Comparison of ENCODE assay signal across 38 cellular contexts in the genomic region with DNA sequence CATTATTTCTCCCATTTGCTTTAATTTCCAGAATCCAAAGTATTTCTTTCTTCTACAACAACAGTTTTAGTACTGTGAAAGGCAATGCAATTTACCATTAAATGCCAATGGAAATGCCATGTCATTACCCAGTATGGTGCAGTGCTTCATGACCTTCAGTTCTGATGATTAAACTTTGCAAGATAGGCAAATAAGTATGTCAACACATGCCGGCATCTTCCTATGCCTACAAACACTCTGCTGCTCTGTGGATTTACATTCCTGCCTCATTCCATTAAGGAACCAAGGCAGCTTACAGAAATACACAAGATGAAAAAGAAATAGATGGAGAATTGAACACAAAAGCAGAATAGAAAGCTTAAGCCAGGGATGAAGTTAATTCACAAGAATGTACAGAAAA. TPM values are rescaled to one million over a fixed set of nuclear protein-coding genes. Genes with fewer than 3 reads are reported as not detected.
"Had no signal": no experiment of that assay in that cellular context is flagged by ENCODE, and none has a peak within 500 bp of the region (broad histone marks: within the 10 kb centered on the region; RNA-seq: fewer than 3 reads in every experiment).

No MANE protein-coding gene starts in this region.

- H3K27ac ChIP-seq: brain microvascular endothelial cell, esophagus muscularis mucosa, foreskin keratinocyte, gastrocnemius medialis, heart right ventricle, hepatocyte, WERI-Rb-1 had no signal

- H3K4me2 ChIP-seq: hepatocyte had no signal

- H3K36me3 Mint-ChIP-seq: activated CD4-positive, alpha-beta memory T cell treated with anti-CD3 and anti-CD28 coated beads for 36 hours; activated CD8-positive, alpha-beta memory T cell treated with anti-CD3 and anti-CD28 coated beads, Interleukin-2, amount 10 ng/mL, durations not matched to agents 7 days and 5 days; activated naive CD4-positive, alpha-beta T cell treated with anti-CD3 and anti-CD28 coated beads, Interleukin-2, amount 50 U/mL, for 72 hours; activated naive CD8-positive, alpha-beta T cell treated with anti-CD3 and anti-CD28 coated beads, Interleukin-2, amount 10 ng/mL, durations not matched to agents 7 days and 5 days had no signal

- DNase-seq: activated B cell treated with CpG ODN at 0.5 μM for 24 hours; activated CD4-positive, alpha-beta memory T cell treated with anti-CD3 and anti-CD28 coated beads for 36 hours; activated CD4-positive, alpha-beta T cell treated with anti-CD3 and anti-CD28 coated beads for 36 hours; activated CD4-positive, alpha-beta T cell treated with anti-CD3 and anti-CD28 coated beads, Interleukin-2, amount 10 ng/mL, durations not matched to agents 24 days and 14 days; activated CD4-positive, CD25-positive, alpha-beta regulatory T cell treated with anti-CD3 and anti-CD28 coated beads, Interleukin-2, amount 50 U/mL, for 72 hours; activated CD8-positive, alpha-beta memory T cell treated with anti-CD3 and anti-CD28 coated beads, Interleukin-2, amount 10 ng/mL, durations not matched to agents 7 days and 5 days; activated CD8-positive, alpha-beta memory T cell treated with anti-CD3 and anti-CD28 coated beads, Interleukin-2, amount 50 U/mL, for 4 hours; activated CD8-positive, alpha-beta T cell treated with anti-CD3 and anti-CD28 coated beads, Interleukin-2, amount 10 ng/mL, durations not matched to agents 7 days and 5 days; activated effector memory CD4-positive, alpha-beta T cell treated with anti-CD3 and anti-CD28 coated beads, Interleukin-2, amount 50 U/mL, for 16 hours; activated naive CD4-positive, alpha-beta T cell treated with anti-CD3 and anti-CD28 coated beads for 36 hours; activated naive CD8-positive, alpha-beta T cell treated with anti-CD3 and anti-CD28 coated beads, Interleukin-2, amount 10 ng/mL, durations not matched to agents 7 days and 5 days; activated T-cell treated with anti-CD3 and anti-CD28 coated beads, Interleukin-2, amount 50 U/mL, for 1 hour; activated T-cell treated with anti-CD3 and anti-CD28 coated beads, Interleukin-2, amount 50 U/mL, for 48 hours; amniotic stem cell; anterior cingulate cortex; brain microvascular endothelial cell; cortex of kidney; dermis blood vessel endothelial cell; effector CD4-positive, alpha-beta T cell; effector memory CD8-positive, alpha-beta T cell; erythroblast; foreskin keratinocyte; gastrocnemius medialis; heart right ventricle; T-helper 17 cell; T1000; WERI-Rb-1 had no signal

- H3K79me2 ChIP-seq: hepatocyte had no signal

- H3K4me1 ChIP-seq: esophagus muscularis mucosa, foreskin keratinocyte, gastrocnemius medialis had no signal

- H3K36me3 ChIP-seq: brain microvascular endothelial cell, gastrocnemius medialis, heart right ventricle, WERI-Rb-1 had no signal

- FAIRE-seq: astrocyte, bronchial epithelial cell, colon had no signal

- H2AFZ ChIP-seq: hepatocyte had no signal

- H3K4me3 ChIP-seq: esophagus muscularis mucosa, gastrocnemius medialis, heart right ventricle, hepatocyte had no signal

- H3K9me3 ChIP-seq: esophagus muscularis mucosa, gastrocnemius medialis, heart right ventricle had no signal

- H3K9me3 Mint-ChIP-seq: activated B cell treated with CpG ODN at 0.5 μM for 24 hours; activated CD4-positive, alpha-beta memory T cell treated with anti-CD3 and anti-CD28 coated beads for 36 hours; activated CD4-positive, alpha-beta T cell treated with anti-CD3 and anti-CD28 coated beads, Interleukin-2, amount 10 ng/mL, durations not matched to agents 24 days and 14 days; activated naive CD4-positive, alpha-beta T cell treated with anti-CD3 and anti-CD28 coated beads for 36 hours; activated naive CD4-positive, alpha-beta T cell treated with anti-CD3 and anti-CD28 coated beads, Interleukin-2, amount 50 U/mL, for 72 hours; activated naive CD8-positive, alpha-beta T cell treated with anti-CD3 and anti-CD28 coated beads, Interleukin-2, amount 10 ng/mL, durations not matched to agents 7 days and 5 days; activated T-helper 1 cell treated with anti-CD3 and anti-CD28 coated beads, Interleukin-12 subunit alpha, Interleukin-12 subunit beta, Interleukin-2, Interleukin-4 antibody, amounts not matched to agents 30 ng/mL and 10 ng/mL and 1 ng/mL, durations not matched to agents 14 hours and 24 hours and 36 hours; activated T-helper 2 cell treated with anti-CD3 and anti-CD28 coated beads, Interferon-gamma antibody, Interleukin-2, Interleukin-4, amounts not matched to agents 10 μg/mL and 5 μg/mL and 100 μg/mL, durations not matched to agents 14 hours and 24 hours and 36 hours; central memory CD8-positive, alpha-beta T cell; effector memory CD8-positive, alpha-beta T cell; T-helper 2 cell treated with Interferon-gamma antibody and Interleukin-4, amounts not matched to agents 5 μg/mL and 100 μg/mL, for 36 hours had no signal

- H3K4me3 Mint-ChIP-seq: activated B cell treated with CpG ODN at 0.5 μM for 24 hours; activated CD4-positive, alpha-beta memory T cell treated with anti-CD3 and anti-CD28 coated beads for 36 hours; activated CD4-positive, alpha-beta T cell treated with anti-CD3 and anti-CD28 coated beads for 36 hours; activated CD4-positive, alpha-beta T cell treated with anti-CD3 and anti-CD28 coated beads, Interleukin-2, amount 10 ng/mL, durations not matched to agents 24 days and 14 days; activated CD8-positive, alpha-beta memory T cell treated with anti-CD3 and anti-CD28 coated beads, Interleukin-2, amount 10 ng/mL, durations not matched to agents 7 days and 5 days; activated CD8-positive, alpha-beta T cell treated with anti-CD3 and anti-CD28 coated beads, Interleukin-2, amount 10 ng/mL, durations not matched to agents 7 days and 5 days; activated naive CD4-positive, alpha-beta T cell treated with anti-CD3 and anti-CD28 coated beads for 36 hours; activated naive CD8-positive, alpha-beta T cell treated with anti-CD3 and anti-CD28 coated beads, Interleukin-2, amount 10 ng/mL, durations not matched to agents 7 days and 5 days; activated T-helper 1 cell treated with anti-CD3 and anti-CD28 coated beads, Interleukin-12 subunit alpha, Interleukin-12 subunit beta, Interleukin-2, Interleukin-4 antibody, amounts not matched to agents 30 ng/mL and 10 ng/mL and 1 ng/mL, durations not matched to agents 14 hours and 24 hours and 36 hours; central memory CD8-positive, alpha-beta T cell; effector memory CD8-positive, alpha-beta T cell; T-helper 17 cell; T-helper 2 cell treated with Interferon-gamma antibody and Interleukin-4, amounts not matched to agents 5 μg/mL and 100 μg/mL, for 36 hours had no signal

- H3K27me3 Mint-ChIP-seq: activated B cell treated with CpG ODN at 0.5 μM for 24 hours; activated CD4-positive, alpha-beta memory T cell treated with anti-CD3 and anti-CD28 coated beads for 36 hours; activated CD8-positive, alpha-beta memory T cell treated with anti-CD3 and anti-CD28 coated beads, Interleukin-2, amount 10 ng/mL, durations not matched to agents 7 days and 5 days; central memory CD8-positive, alpha-beta T cell; T-helper 17 cell had no signal

- H3K27ac Mint-ChIP-seq: activated B cell treated with CpG ODN at 0.5 μM for 24 hours; activated CD4-positive, alpha-beta memory T cell treated with anti-CD3 and anti-CD28 coated beads for 36 hours; activated CD4-positive, alpha-beta T cell treated with anti-CD3 and anti-CD28 coated beads for 36 hours; activated CD4-positive, alpha-beta T cell treated with anti-CD3 and anti-CD28 coated beads, Interleukin-2, amount 10 ng/mL, durations not matched to agents 24 days and 14 days; activated CD8-positive, alpha-beta memory T cell treated with anti-CD3 and anti-CD28 coated beads, Interleukin-2, amount 10 ng/mL, durations not matched to agents 7 days and 5 days; activated CD8-positive, alpha-beta T cell treated with anti-CD3 and anti-CD28 coated beads, Interleukin-2, amount 10 ng/mL, durations not matched to agents 7 days and 5 days; activated naive CD4-positive, alpha-beta T cell treated with anti-CD3 and anti-CD28 coated beads for 36 hours; activated naive CD4-positive, alpha-beta T cell treated with anti-CD3 and anti-CD28 coated beads, Interleukin-2, amount 50 U/mL, for 72 hours; activated naive CD8-positive, alpha-beta T cell treated with anti-CD3 and anti-CD28 coated beads, Interleukin-2, amount 10 ng/mL, durations not matched to agents 7 days and 5 days; activated T-helper 1 cell treated with anti-CD3 and anti-CD28 coated beads, Interleukin-12 subunit alpha, Interleukin-12 subunit beta, Interleukin-2, Interleukin-4 antibody, amounts not matched to agents 30 ng/mL and 10 ng/mL and 1 ng/mL, durations not matched to agents 14 hours and 24 hours and 36 hours; activated T-helper 2 cell treated with anti-CD3 and anti-CD28 coated beads, Interferon-gamma antibody, Interleukin-2, Interleukin-4, amounts not matched to agents 10 μg/mL and 5 μg/mL and 100 μg/mL, durations not matched to agents 14 hours and 24 hours and 36 hours; effector memory CD8-positive, alpha-beta T cell; T-helper 17 cell; T-helper 2 cell treated with Interferon-gamma antibody and Interleukin-4, amounts not matched to agents 5 μg/mL and 100 μg/mL, for 36 hours had no signal

- ATAC-seq: activated CD4-positive, alpha-beta T cell treated with anti-CD3 and anti-CD28 coated beads for 36 hours; activated CD8-positive, alpha-beta memory T cell treated with anti-CD3 and anti-CD28 coated beads, Interleukin-2, amount 10 ng/mL, durations not matched to agents 7 days and 5 days; activated CD8-positive, alpha-beta T cell treated with anti-CD3 and anti-CD28 coated beads, Interleukin-2, amount 10 ng/mL, durations not matched to agents 7 days and 5 days; activated naive CD4-positive, alpha-beta T cell treated with anti-CD3 and anti-CD28 coated beads, Interleukin-2, amount 50 U/mL, for 72 hours; effector memory CD8-positive, alpha-beta T cell; foreskin keratinocyte; gastrocnemius medialis; heart right ventricle; T-helper 17 cell had no signal

- H3K27me3 ChIP-seq: brain microvascular endothelial cell, esophagus muscularis mucosa, foreskin keratinocyte, gastrocnemius medialis, heart right ventricle, hepatocyte had no signal

RNA-seq across cellular contexts. Expression of gene PROKR1, which starts 52.7 kb away (rescaled TPM):
- total RNA-seq: activated CD4-positive, alpha-beta memory T cell treated with anti-CD3 and anti-CD28 coated beads for 36 hours; activated CD4-positive, alpha-beta T cell treated with anti-CD3 and anti-CD28 coated beads for 36 hours; activated CD4-positive, alpha-beta T cell treated with anti-CD3 and anti-CD28 coated beads, Interleukin-2, amount 10 ng/mL, durations not matched to agents 24 days and 14 days; activated CD8-positive, alpha-beta memory T cell treated with anti-CD3 and anti-CD28 coated beads, Interleukin-2, amount 10 ng/mL, durations not matched to agents 7 days and 5 days; activated CD8-positive, alpha-beta T cell treated with anti-CD3 and anti-CD28 coated beads, Interleukin-2, amount 10 ng/mL, durations not matched to agents 7 days and 5 days; activated naive CD4-positive, alpha-beta T cell treated with anti-CD3 and anti-CD28 coated beads for 36 hours; activated naive CD4-positive, alpha-beta T cell treated with anti-CD3 and anti-CD28 coated beads, Interleukin-2, amount 50 U/mL, for 72 hours; activated naive CD8-positive, alpha-beta T cell treated with anti-CD3 and anti-CD28 coated beads, Interleukin-2, amount 10 ng/mL, durations not matched to agents 7 days and 5 days; activated T-helper 1 cell treated with anti-CD3 and anti-CD28 coated beads, Interleukin-12 subunit alpha, Interleukin-12 subunit beta, Interleukin-2, Interleukin-4 antibody, amounts not matched to agents 30 ng/mL and 10 ng/mL and 1 ng/mL, durations not matched to agents 14 hours and 24 hours and 36 hours; activated T-helper 2 cell treated with anti-CD3 and anti-CD28 coated beads, Interferon-gamma antibody, Interleukin-2, Interleukin-4, amounts not matched to agents 10 μg/mL and 5 μg/mL and 100 μg/mL, durations not matched to agents 14 hours and 24 hours and 36 hours; bronchial epithelial cell; dermis blood vessel endothelial cell; esophagus muscularis mucosa; foreskin keratinocyte; glomerular endothelial cell; heart right ventricle; hepatocyte; T-helper 17 cell had no signal
- polyA plus RNA-seq: foreskin keratinocyte, hepatocyte had no signal
